13 cellular contexts compared by ENCODE assay signal in genomic region chr1:110235181-110235838, GRCh38. TPM values are rescaled to one million over a fixed set of nuclear protein-coding genes. Genes with fewer than 3 reads are reported as not detected.
DNase-seq lines count a peak whose midpoint lies in the region; ATAC-seq and TF ChIP-seq lines count a peak whose summit lies in the region.
"Had no signal": no experiment of that assay in that cellular context is flagged by ENCODE, and none has a peak within 500 bp of the region (broad histone marks: within the 10 kb centered on the region; RNA-seq: fewer than 3 reads in every experiment).

No MANE protein-coding gene starts in this region.

- peaks cover 4% of the 10 kb centered on the region for H3K36me3 Mint-ChIP-seq in activated naive CD4-positive, alpha-beta T cell treated with anti-CD3 and anti-CD28 coated beads, Interleukin-2, amount 50 U/mL, for 24 hours
- no peaks in the 10 kb centered on the region for H3K36me3 Mint-ChIP-seq in activated naive CD4-positive, alpha-beta T cell treated with anti-CD3 and anti-CD28 coated beads, Interleukin-2, amount 10 ng/mL, durations not matched to agents 7 days and 5 days
- peaks cover 10% of the 10 kb centered on the region for H3K36me3 Mint-ChIP-seq in glutamatergic neuron (ENCODE audit: unreplicated experiment)
- H3K36me3 Mint-ChIP-seq: mesothelial cell of epicardium had no signal

- peaks cover 11% of the 10 kb centered on the region for H3K4me1 ChIP-seq in RWPE2 (ENCODE audit: insufficient read depth, poor library complexity, severe bottlenecking)

- DNase-seq in activated naive CD4-positive, alpha-beta T cell treated with anti-CD3 and anti-CD28 coated beads, Interleukin-2, amount 10 ng/mL, durations not matched to agents 7 days and 5 days: no peak
- DNase-seq in RWPE2 (ENCODE audit: low spot score) (no peak), glutamatergic neuron (no peak), NCI-H748 treated with DMSO at 0.1 percent for 48 hours (lab: John Stamatoyannopoulos, UW) (no peak), DMS53 treated with DMSO at 0.1 percent for 48 hours (lab: John Stamatoyannopoulos, UW; ENCODE audit: unreplicated experiment) (no peak)
- DNase-seq in stimulated activated naive CD8-positive, alpha-beta T cell treated with anti-CD3 and anti-CD28 coated beads, Interleukin-15, amount 100 ng/mL, for 72 hours: no peak
- DNase-seq: gastrocnemius medialis; stimulated activated CD4-positive, alpha-beta T cell treated with anti-CD3 and anti-CD28 coated beads, Interleukin-12 subunit alpha, Interleukin-12 subunit beta, amount 100 ng/mL, for 4 hours had no signal

- H3K4me3 Mint-ChIP-seq in activated naive CD4-positive, alpha-beta T cell treated with anti-CD3 and anti-CD28 coated beads, Interleukin-2, amount 50 U/mL, for 24 hours: no peak overlapping the region
- H3K4me3 Mint-ChIP-seq in activated naive CD4-positive, alpha-beta T cell treated with anti-CD3 and anti-CD28 coated beads, Interleukin-2, amount 10 ng/mL, durations not matched to agents 7 days and 5 days: no peak overlapping the region
- H3K4me3 Mint-ChIP-seq in glutamatergic neuron (ENCODE audit: unreplicated experiment): no peak overlapping the region
- peak overlapping the region; percentile 27 to 49 for H3K4me3 Mint-ChIP-seq in stimulated activated naive CD8-positive, alpha-beta T cell treated with anti-CD3 and anti-CD28 coated beads, Interleukin-15, amount 100 ng/mL, for 72 hours
- H3K4me3 Mint-ChIP-seq: B cell, mesothelial cell of epicardium had no signal

- no peak for ATAC-seq in RWPE2 (ENCODE audit: low read depth)
- ATAC-seq in stimulated activated naive CD8-positive, alpha-beta T cell treated with anti-CD3 and anti-CD28 coated beads, Interleukin-15, amount 100 ng/mL, for 72 hours: no peak
- ATAC-seq in GM18907 (IDR thresholded peaks at IDR 0.05; ENCODE audit: unreplicated experiment): no peak
- ATAC-seq: gastrocnemius medialis had no signal

- no peaks in the 10 kb centered on the region for H3K9me3 Mint-ChIP-seq in activated naive CD4-positive, alpha-beta T cell treated with anti-CD3 and anti-CD28 coated beads, Interleukin-2, amount 50 U/mL, for 24 hours
- no peaks in the 10 kb centered on the region for H3K9me3 Mint-ChIP-seq in activated naive CD4-positive, alpha-beta T cell treated with anti-CD3 and anti-CD28 coated beads, Interleukin-2, amount 10 ng/mL, durations not matched to agents 7 days and 5 days
- peaks cover 21% of the 10 kb centered on the region for H3K9me3 Mint-ChIP-seq in glutamatergic neuron (ENCODE audit: unreplicated experiment)
- peaks cover 0 to 5% of the 10 kb centered on the region in 2 donors for H3K9me3 Mint-ChIP-seq in stimulated activated naive CD8-positive, alpha-beta T cell treated with anti-CD3 and anti-CD28 coated beads, Interleukin-15, amount 100 ng/mL, for 72 hours
- H3K9me3 Mint-ChIP-seq: mesothelial cell of epicardium had no signal

- H3K36me3 ChIP-seq in RWPE2 (ENCODE audit: low read depth): no peaks in the 10 kb centered on the region
- H3K36me3 ChIP-seq: gastrocnemius medialis had no signal

- H3K27ac Mint-ChIP-seq in activated naive CD4-positive, alpha-beta T cell treated with anti-CD3 and anti-CD28 coated beads, Interleukin-2, amount 50 U/mL, for 24 hours: peak overlapping the region; percentile 93
- H3K27ac Mint-ChIP-seq in activated naive CD4-positive, alpha-beta T cell treated with anti-CD3 and anti-CD28 coated beads, Interleukin-2, amount 10 ng/mL, durations not matched to agents 7 days and 5 days: no peak overlapping the region
- H3K27ac Mint-ChIP-seq in glutamatergic neuron (ENCODE audit: unreplicated experiment): peak overlapping the region; percentile 38
- peak overlapping the region; percentile 84 to 96 for H3K27ac Mint-ChIP-seq in stimulated activated naive CD8-positive, alpha-beta T cell treated with anti-CD3 and anti-CD28 coated beads, Interleukin-15, amount 100 ng/mL, for 72 hours
- H3K27ac Mint-ChIP-seq: B cell, mesothelial cell of epicardium had no signal

- CTCF ChIA-PET in activated naive CD4-positive, alpha-beta T cell treated with anti-CD3 and anti-CD28 coated beads, Interleukin-2, amount 10 ng/mL, durations not matched to agents 7 days and 5 days (lab: Charles Lee): interaction anchor here (1.2 to 1.4 kb wide), 2 partner anchors 28 to 261 kb away, joined by 4 read pairs; no protein-coding TSS in a partner anchor

- peak overlapping the region; percentile 57 for H3K27ac ChIP-seq in RWPE2 (ENCODE audit: poor library complexity, severe bottlenecking)
- H3K27ac ChIP-seq: KMS-11 had no signal

- H3K4me3 ChIP-seq in RWPE2 (ENCODE audit: severe bottlenecking): no peak overlapping the region
- H3K4me3 ChIP-seq: gastrocnemius medialis had no signal

- H3K4me1 Mint-ChIP-seq in activated naive CD4-positive, alpha-beta T cell treated with anti-CD3 and anti-CD28 coated beads, Interleukin-2, amount 50 U/mL, for 24 hours: peaks cover 33% of the 10 kb centered on the region
- H3K4me1 Mint-ChIP-seq in activated naive CD4-positive, alpha-beta T cell treated with anti-CD3 and anti-CD28 coated beads, Interleukin-2, amount 10 ng/mL, durations not matched to agents 7 days and 5 days: no peaks in the 10 kb centered on the region
- H3K4me1 Mint-ChIP-seq in glutamatergic neuron (ENCODE audit: low read depth, unreplicated experiment): peaks cover 46% of the 10 kb centered on the region
- peaks cover 68% of the 10 kb centered on the region for H3K4me1 Mint-ChIP-seq in stimulated activated naive CD8-positive, alpha-beta T cell treated with anti-CD3 and anti-CD28 coated beads, Interleukin-15, amount 100 ng/mL, for 72 hours

- H3K27me3 ChIP-seq in RWPE2 (ENCODE audit: insufficient read depth, poor library complexity, severe bottlenecking): no peaks in the 10 kb centered on the region
- H3K27me3 ChIP-seq: gastrocnemius medialis had no signal

- no peaks in the 10 kb centered on the region for H3K27me3 Mint-ChIP-seq in activated naive CD4-positive, alpha-beta T cell treated with anti-CD3 and anti-CD28 coated beads, Interleukin-2, amount 50 U/mL, for 24 hours
- no peaks in the 10 kb centered on the region for H3K27me3 Mint-ChIP-seq in activated naive CD4-positive, alpha-beta T cell treated with anti-CD3 and anti-CD28 coated beads, Interleukin-2, amount 10 ng/mL, durations not matched to agents 7 days and 5 days
- H3K27me3 Mint-ChIP-seq in glutamatergic neuron (ENCODE audit: unreplicated experiment): peaks cover 15% of the 10 kb centered on the region
- no peaks in the 10 kb centered on the region for H3K27me3 Mint-ChIP-seq in stimulated activated naive CD8-positive, alpha-beta T cell treated with anti-CD3 and anti-CD28 coated beads, Interleukin-15, amount 100 ng/mL, for 72 hours
- H3K27me3 Mint-ChIP-seq: B cell had no signal

- TF ChIP-seq CTCF in RWPE2 (IDR thresholded peaks at IDR 0.05; ENCODE audit: poor library complexity, severe bottlenecking) (no peak), glutamatergic neuron (IDR thresholded peaks at IDR 0.05; ENCODE audit: partially characterized antibody, unreplicated experiment) (no peak)

- no peaks in the 10 kb centered on the region for H3K9me3 ChIP-seq in RWPE2 (ENCODE audit: severe bottlenecking)
- H3K9me3 ChIP-seq: gastrocnemius medialis had no signal

RNA-seq across cellular contexts. Expression of gene KCNC4, which starts 25.2 kb away (rescaled TPM):
- total RNA-seq in glutamatergic neuron (ENCODE audit: unreplicated experiment): 9.7 TPM

Comparison
In these comparisons a context has a peak if more than half of its experiments do, and no peak if none do; other contexts are left out.
1. H3K4me3 Mint-ChIP-seq: peak in stimulated activated naive CD8-positive, alpha-beta T cell treated with anti-CD3 and anti-CD28 coated beads, Interleukin-15, amount 100 ng/mL, for 72 hours (2 of 2); none in activated naive CD4-positive, alpha-beta T cell treated with anti-CD3 and anti-CD28 coated beads, Interleukin-2, amount 50 U/mL, for 24 hours (single experiment), activated naive CD4-positive, alpha-beta T cell treated with anti-CD3 and anti-CD28 coated beads, Interleukin-2, amount 10 ng/mL, durations not matched to agents 7 days and 5 days (single experiment) and glutamatergic neuron (single experiment).